8 cellular contexts compared by ENCODE assay signal in the genomic region with DNA sequence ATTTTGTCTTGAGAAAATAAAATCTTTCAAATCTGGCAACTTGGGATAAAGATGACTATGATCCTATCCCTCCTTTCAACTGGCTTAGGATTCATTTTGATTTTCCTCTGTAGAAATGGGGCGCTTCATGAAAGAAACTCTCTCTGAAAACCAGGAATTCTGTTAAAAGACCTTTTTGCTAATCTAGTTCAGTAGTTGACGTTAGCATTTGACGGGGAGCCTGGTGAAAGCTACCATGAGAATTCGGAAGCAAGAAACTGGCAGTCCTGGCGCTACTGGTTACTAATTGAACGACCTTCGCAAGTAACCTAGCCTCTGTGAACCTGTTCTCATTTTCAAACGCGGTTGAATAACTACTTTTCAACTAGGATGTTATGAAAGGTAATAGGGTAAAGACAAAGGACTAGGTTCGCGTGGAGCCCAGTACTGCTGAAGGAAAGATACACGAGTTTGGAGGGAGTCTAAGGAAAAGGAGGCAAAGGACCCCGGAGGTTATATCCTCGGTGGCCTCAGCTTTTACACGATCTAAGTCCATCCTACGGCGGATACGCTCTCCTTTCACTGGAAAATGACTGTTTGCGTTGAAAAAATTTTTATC. TPM values are rescaled to one million over a fixed set of nuclear protein-coding genes. Genes with fewer than 3 reads are reported as not detected.
DNase-seq lines count a peak whose midpoint lies in the region; ATAC-seq and TF ChIP-seq lines count a peak whose summit lies in the region.

No MANE protein-coding gene starts in this region.

- no peak for TF ChIP-seq CTCF in GM06990 (IDR thresholded peaks at IDR 0.05; ENCODE audit: insufficient read depth, low read length, poor library complexity, severe bottlenecking)

- H3K27ac ChIP-seq in cingulate gyrus (ENCODE audit: low read depth, low read length) (peak overlapping the region; percentile 87), mesodermal cell (ENCODE audit: low read depth, low read length, severe bottlenecking) (peak overlapping the region; percentile 95), aorta (ENCODE audit: low read depth in 1 of 2, low read length in 2 of 2) (peak overlapping the region; percentile 73 to 80)

- peak overlapping the region; percentile 75 for H3K4me3 ChIP-seq in GM06990 (replicated peaks; ENCODE audit: low read depth, low read length)
- peak overlapping the region; percentile 66 for H3K4me3 ChIP-seq in mesodermal cell (ENCODE audit: extremely low read depth, insufficient read depth, low read length, poor library complexity, severe bottlenecking)
- H3K4me3 ChIP-seq in aorta (ENCODE audit: low read length in 2 of 2), result peak overlapping the region; percentile 59 to 72

- H3K36me3 ChIP-seq in GM06990 (ENCODE audit: control insufficient read depth, insufficient read depth, low read length) (peaks cover 3% of the 10 kb centered on the region), mesodermal cell (ENCODE audit: control insufficient read depth, insufficient read depth, low read length) (peaks cover 7% of the 10 kb centered on the region), aorta (ENCODE audit: control insufficient read depth in 1 of 2, insufficient read depth in 2 of 2, low read length in 1 of 2) (peaks cover 0 to under 1% of the 10 kb centered on the region in 2 donors)

- H3K9me3 ChIP-seq in mesodermal cell (ENCODE audit: control insufficient read depth, low read length) (no peaks in the 10 kb centered on the region), aorta (ENCODE audit: control insufficient read depth, low read length) (no peaks in the 10 kb centered on the region)

- H3K4me1 ChIP-seq in mesodermal cell (ENCODE audit: control insufficient read depth, insufficient read depth, low read length, poor library complexity, severe bottlenecking), result peaks cover 11% of the 10 kb centered on the region
- H3K4me1 ChIP-seq in aorta (ENCODE audit: control insufficient read depth in 1 of 2, insufficient read depth in 2 of 2, low read length in 2 of 2), result peaks cover 0 to 3% of the 10 kb centered on the region in 2 donors

- ATAC-seq in GM21825 (IDR thresholded peaks at IDR 0.05; ENCODE audit: unreplicated experiment) (peak; percentile 2), aorta (ENCODE audit: low FRiP score) (peak; percentile 33), GM19023 (IDR thresholded peaks at IDR 0.05; ENCODE audit: unreplicated experiment) (no peak)

- 11% methylated on average over 13 to 16 of the region's 19 CpGs for WGBS in mesodermal cell (ENCODE audit: insufficient coverage in 2 of 2), 2 experiments
- WGBS in aorta, 2 donors, result 3% methylated on average over 19 of the region's 19 CpGs

- intact Hi-C loops in aorta (cut with DNase I), result loop anchor here (1.0 to 5.0 kb wide), 4 partner anchors 26 to 92 kb away; partner anchors contain the start of genes CHPF (in 1 of the 2), OBSL1 (in 1 of the 2) and TMEM198 (in 1 of the 2)

- no peaks in the 10 kb centered on the region for H3K27me3 ChIP-seq in GM06990 (replicated peaks; ENCODE audit: control insufficient read depth, insufficient read depth, low read length)
- H3K27me3 ChIP-seq in aorta (ENCODE audit: control insufficient read depth in 1 of 2, insufficient read depth in 2 of 2, low read length in 1 of 2), result no peaks in the 10 kb centered on the region

- DNase-seq in GM06990 (ENCODE audit: extremely low read depth, insufficient read length) (no peak), NCI-H2227 (lab: John Stamatoyannopoulos, UW; ENCODE audit: unreplicated experiment) (peak; percentile 54), aorta (no peak), GOT3 (lab: John Stamatoyannopoulos, UW) (no peak)

RNA-seq across cellular contexts. Expression of gene STK11IP, which starts 0.6 kb away (rescaled TPM):
- polyA plus RNA-seq in mesodermal cell (2013, experiment 1 of 2), result 17.4 TPM
- 14.3 TPM for polyA plus RNA-seq in mesodermal cell (2013, experiment 2 of 2)
- total RNA-seq in aorta, result 10 to 100 TPM; 18.5 to 29.9 TPM
- 10 to 100 TPM in 1 of 2 donors, 1 to 10 TPM in 1; 6.1 to 58.2 TPM for polyA plus RNA-seq in aorta

RNA-seq across cellular contexts. Expression of gene INHA, which starts 24.9 kb away (rescaled TPM):
- polyA plus RNA-seq in mesodermal cell (2013, experiment 1 of 2), result 0.33 TPM
- polyA plus RNA-seq in mesodermal cell (2013, experiment 2 of 2), result 0.51 TPM
- under 1 TPM; 0.51 to 0.55 TPM for total RNA-seq in aorta
- 1 to 10 TPM in 1 of 2 donors, not detected in 1; 3.6 TPM for polyA plus RNA-seq in aorta

RNA-seq across cellular contexts. Expression of gene OBSL1, which starts 25.7 kb away (rescaled TPM):
- polyA plus RNA-seq in mesodermal cell (2013, experiment 1 of 2), result 75.2 TPM
- 64.3 TPM for polyA plus RNA-seq in mesodermal cell (2013, experiment 2 of 2)
- 10 to 100 TPM; 65.3 to 76.7 TPM for total RNA-seq in aorta
- polyA plus RNA-seq in aorta, result 100 to 1,000 TPM in 1 of 2 donors, 10 to 100 TPM in 1; 17.8 to 243 TPM

RNA-seq across cellular contexts. Expression of gene SLC4A3, which starts 30.4 kb away (rescaled TPM):
- polyA plus RNA-seq in mesodermal cell (2013, experiment 1 of 2), result 5.6 TPM
- 5.8 TPM for polyA plus RNA-seq in mesodermal cell (2013, experiment 2 of 2)
- total RNA-seq in aorta, result 1 to 10 TPM; 2.0 to 5.4 TPM
- polyA plus RNA-seq in aorta, result 1 to 10 TPM; 2.9 to 3.0 TPM

RNA-seq across cellular contexts. Expression of gene TMEM198, which starts 53.2 kb away (rescaled TPM):
- polyA plus RNA-seq in mesodermal cell (2013, experiment 1 of 2), result 4.3 TPM
- polyA plus RNA-seq in mesodermal cell (2013, experiment 2 of 2), result 3.3 TPM
- total RNA-seq in aorta, result 1 to 10 TPM; 1.7 to 2.3 TPM
- 1 to 10 TPM in 1 of 2 donors, not detected in 1; 7.4 TPM for polyA plus RNA-seq in aorta
